Comparison of ENCODE assay signal across 18 cellular contexts in genomic region chr1:220492671-220493070, GRCh38. TPM values are rescaled to one million over a fixed set of nuclear protein-coding genes. Genes with fewer than 3 reads are reported as not detected.
DNase-seq lines count a peak whose midpoint lies in the region; ATAC-seq and TF ChIP-seq lines count a peak whose summit lies in the region.
"Had no signal": no experiment of that assay in that cellular context is flagged by ENCODE, and none has a peak within 500 bp of the region (broad histone marks: within the 10 kb centered on the region; RNA-seq: fewer than 3 reads in every experiment).

No MANE protein-coding gene starts in this region.

- no peaks in the 10 kb centered on the region for H3F3A ChIP-seq in GM23338 (replicated peaks; ENCODE audit: low read depth)

- H3K27me3 ChIP-seq in GM23338 (ENCODE audit: insufficient read depth) = no peaks in the 10 kb centered on the region
- no peaks in the 10 kb centered on the region for H3K27me3 ChIP-seq in WERI-Rb-1 (ENCODE audit: insufficient read depth, low read depth, severe bottlenecking)
- H3K27me3 ChIP-seq in esophagus muscularis mucosa = no peaks in the 10 kb centered on the region
- no peaks in the 10 kb centered on the region for H3K27me3 ChIP-seq in mesendoderm (ENCODE audit: insufficient read depth, low read length, poor library complexity)
- H3K27me3 ChIP-seq: BLaER1 treated with 17β-estradiol and CSF1 and Interleukin-3, amounts not matched to agents 10 nM and 100 nM had no signal

- no peak for ATAC-seq in GM23338
- ATAC-seq: A549; CD8-positive, alpha-beta T cell had no signal

- H2BK120ac ChIP-seq in mesendoderm (ENCODE audit: low read depth, low read length) = no peak overlapping the region

- H3K4ac ChIP-seq in mesendoderm (ENCODE audit: low read depth, low read length) = no peak overlapping the region

- H3K9me3 ChIP-seq in WERI-Rb-1 (ENCODE audit: severe bottlenecking) (no peaks in the 10 kb centered on the region), esophagus muscularis mucosa (no peaks in the 10 kb centered on the region)
- H3K9me3 ChIP-seq: A549; BLaER1 treated with 17β-estradiol and CSF1 and Interleukin-3, amounts not matched to agents 10 nM and 100 nM; Caco-2 had no signal

- H3K4me3 ChIP-seq in GM23338 = no peak overlapping the region
- no peak overlapping the region for H3K4me3 ChIP-seq in WERI-Rb-1 (ENCODE audit: low read depth, low read length)
- no peak overlapping the region for H3K4me3 ChIP-seq in esophagus muscularis mucosa
- no peak overlapping the region for H3K4me3 ChIP-seq in mesendoderm (ENCODE audit: low read length)
- H3K4me3 ChIP-seq: A549; BLaER1 treated with 17β-estradiol and CSF1 and Interleukin-3, amounts not matched to agents 10 nM and 100 nM had no signal

- no peak overlapping the region for H3K56ac ChIP-seq in mesendoderm (ENCODE audit: low read length)

- no peaks in the 10 kb centered on the region for H4K20me1 ChIP-seq in GM23338 (replicated peaks; ENCODE audit: insufficient read depth)
- H4K20me1 ChIP-seq: BLaER1 treated with 17β-estradiol and CSF1 and Interleukin-3, amounts not matched to agents 10 nM and 100 nM had no signal

- H3K9me2 ChIP-seq in GM23338 (ENCODE audit: insufficient read depth) = no peaks in the 10 kb centered on the region

- no peak for TF ChIP-seq EP300 in esophagus muscularis mucosa (IDR thresholded peaks at IDR 0.05)

- peaks cover under 1% of the 10 kb centered on the region; the same call in 1 of the 3 replicates for H3K4me1 Mint-ChIP-seq in GM23338
- H3K4me1 Mint-ChIP-seq: B cell had no signal

- no peaks in the 10 kb centered on the region for H3K36me3 ChIP-seq in GM23338 (ENCODE audit: insufficient read depth)
- H3K36me3 ChIP-seq in WERI-Rb-1 = no peaks in the 10 kb centered on the region
- H3K36me3 ChIP-seq in esophagus muscularis mucosa = no peaks in the 10 kb centered on the region
- no peaks in the 10 kb centered on the region for H3K36me3 ChIP-seq in mesendoderm (ENCODE audit: control insufficient read depth, insufficient read depth, low read length)
- H3K36me3 ChIP-seq: BLaER1 treated with 17β-estradiol and CSF1 and Interleukin-3, amounts not matched to agents 10 nM and 100 nM had no signal

- no peak overlapping the region for H2BK15ac ChIP-seq in mesendoderm (replicated peaks; ENCODE audit: low read depth)

- DNase-seq in GM23338 (ENCODE audit: low spot score) (no peak), WERI-Rb-1 (peak; percentile 50), esophagus muscularis mucosa (ENCODE audit: extremely low spot score) (peak; percentile 39), dermis blood vessel endothelial cell (no peak), KBM-7 (no peak), mesendoderm (no peak)
- DNase-seq: AML-193; Caco-2; Calu3; CD4-positive, alpha-beta T cell; CD8-positive, alpha-beta T cell; DMS79 treated with DMSO at 0.1 percent for 48 hours; GF-D8 had no signal

- intact Hi-C loops in esophagus muscularis mucosa (cut with DNase I) = no loop called here

- H3K27ac Mint-ChIP-seq in GM23338 = no peak overlapping the region
- H3K27ac Mint-ChIP-seq: B cell; CD4-positive, alpha-beta T cell; CD8-positive, alpha-beta T cell had no signal

- no peak overlapping the region for H2AK5ac ChIP-seq in mesendoderm (ENCODE audit: low read length)

- TF ChIP-seq CTCF in GM23338 (conservative IDR thresholded peaks at IDR 0.05; ENCODE audit: low read depth in 2 of 2) (no peak), WERI-Rb-1 (IDR thresholded peaks at IDR 0.05; ENCODE audit: low read depth, low read length) (no peak), esophagus muscularis mucosa (IDR thresholded peaks at IDR 0.05) (no peak)

- H3K27ac ChIP-seq in GM23338 (ENCODE audit: low read depth) = no peak overlapping the region
- peak overlapping the region; percentile 77 for H3K27ac ChIP-seq in WERI-Rb-1
- no peak overlapping the region for H3K27ac ChIP-seq in esophagus muscularis mucosa (replicated peaks in 1 of 4)
- H3K27ac ChIP-seq in mesendoderm (ENCODE audit: low read depth, low read length) = no peak overlapping the region
- H3K27ac ChIP-seq: 22Rv1; A549; BLaER1 treated with 17β-estradiol and CSF1 and Interleukin-3, amounts not matched to agents 10 nM and 100 nM; C4-2B had no signal

- no peak overlapping the region for H3K18ac ChIP-seq in mesendoderm (ENCODE audit: low read length)

- peaks cover 2% of the 10 kb centered on the region for H3K27me3 Mint-ChIP-seq in GM23338 (ENCODE audit: insufficient read depth, low read depth, poor library complexity)

- in situ Hi-C loops in KBM-7 (cut with MboI; ENCODE audit: low pct_unique_long_range_greater_than_20kb, low sequenced_read_pairs) = no loop called here

- no peak overlapping the region for H4K8ac ChIP-seq in mesendoderm (ENCODE audit: low read depth, low read length)

- no peaks in the 10 kb centered on the region for H3K9me3 Mint-ChIP-seq in GM23338
- H3K9me3 Mint-ChIP-seq: CD4-positive, alpha-beta T cell; CD8-positive, alpha-beta T cell had no signal

- no peaks in the 10 kb centered on the region for H3K36me3 Mint-ChIP-seq in GM23338 (ENCODE audit: low read depth)
- H3K36me3 Mint-ChIP-seq: CD8-positive, alpha-beta T cell had no signal

- H4K5ac ChIP-seq in mesendoderm (ENCODE audit: low read length) = no peak overlapping the region

- no peak overlapping the region for H3K4me2 ChIP-seq in GM23338
- H3K4me2 ChIP-seq in mesendoderm (ENCODE audit: low read length) = no peak overlapping the region
- H3K4me2 ChIP-seq: A549; BLaER1 treated with 17β-estradiol and CSF1 and Interleukin-3, amounts not matched to agents 10 nM and 100 nM had no signal

- no peak overlapping the region for H3K23ac ChIP-seq in mesendoderm (ENCODE audit: low read length)

- H2AFZ ChIP-seq in GM23338 = 0 out of 2 replicates have a peak overlapping the region, but pooled peaks have one; percentile 28

- no peak overlapping the region for H2BK5ac ChIP-seq in mesendoderm (ENCODE audit: low read length)

- TF ChIP-seq POLR2A in esophagus muscularis mucosa (IDR thresholded peaks at IDR 0.05; ENCODE audit: low read depth) = no peak

- no peak overlapping the region for H3K9ac ChIP-seq in mesendoderm (ENCODE audit: low read length)
- H3K9ac ChIP-seq: BLaER1 treated with 17β-estradiol and CSF1 and Interleukin-3, amounts not matched to agents 10 nM and 100 nM had no signal

- no peaks in the 10 kb centered on the region for H3K79me1 ChIP-seq in mesendoderm (ENCODE audit: low read length)

- H3K4me1 ChIP-seq in GM23338 (ENCODE audit: insufficient read depth) = no peaks in the 10 kb centered on the region
- H3K4me1 ChIP-seq in esophagus muscularis mucosa = no peaks in the 10 kb centered on the region
- peaks cover 2% of the 10 kb centered on the region for H3K4me1 ChIP-seq in mesendoderm (ENCODE audit: control insufficient read depth, low read depth, low read length)
- H3K4me1 ChIP-seq: A549, Caco-2 had no signal

- WGBS in esophagus muscularis mucosa = 40% methylated on average over 1 of the region's 1 CpG
- no CpG with 5 or more reads among the region's 1 CpG for WGBS in mesendoderm (ENCODE audit: extremely low coverage, insufficient coverage, low lambda C conversion rate)

- no peak overlapping the region for H3K4me3 Mint-ChIP-seq in GM23338
- H3K4me3 Mint-ChIP-seq: B cell; CD4-positive, alpha-beta T cell; CD8-positive, alpha-beta T cell had no signal

- H3K79me2 ChIP-seq in GM23338 (replicated peaks; ENCODE audit: insufficient read depth) (no peaks in the 10 kb centered on the region), mesendoderm (ENCODE audit: control insufficient read depth, insufficient read depth, low read length) (no peaks in the 10 kb centered on the region)

TF ChIP-seq in GM23338, 12 proteins besides CTCF, POLR2A, EP300 and RAD21:
- TF ChIP-seq CREB1 (CRISPR knock-in tag; IDR thresholded peaks at IDR 0.05; ENCODE audit: low read depth) = no peak
- no peak for TF ChIP-seq STAT1 (IDR thresholded peaks at IDR 0.05; ENCODE audit: unreplicated experiment)
- no peak for TF ChIP-seq EZH2 (IDR thresholded peaks at IDR 0.05; ENCODE audit: low read depth, unreplicated experiment)
- no peak for TF ChIP-seq POLR2AphosphoS5 (IDR thresholded peaks at IDR 0.05; ENCODE audit: low read depth)
TF ChIP-seq in GM23338: peak in this region for 0.

RNA-seq across cellular contexts. Expression of gene MARK1, which starts 35.3 kb away (rescaled TPM):
- total RNA-seq in GM23338 (2014; rRNA removed; shearing (Covaris generic)) = 13.6 and 13.9 TPM in 2 replicates
- 9.7 and 11.1 TPM in 2 replicates for polyA plus RNA-seq in GM23338 (2016; fragmentation: Nextera tagmentation; extraction: Ambion mirVana)
- 10 to 100 TPM; 16.7 to 24.4 (median 17.6) TPM for total RNA-seq in esophagus muscularis mucosa
- total RNA-seq in dermis blood vessel endothelial cell = 1.7 and 2.3 TPM in 2 replicates
- polyA plus RNA-seq in mesendoderm (2013, experiment 1 of 2) = 10.8 TPM
- polyA plus RNA-seq in mesendoderm (2013, experiment 2 of 2) = 12.0 TPM
- total RNA-seq: CD4-positive, alpha-beta T cell; CD8-positive, alpha-beta T cell had no signal

Comparison
In these comparisons a context has a peak if more than half of its experiments do, and no peak if none do; other contexts are left out.
1. DNase-seq: peak in WERI-Rb-1 (single experiment) and esophagus muscularis mucosa (single experiment); none in GM23338 (single experiment), dermis blood vessel endothelial cell (single experiment), KBM-7 (single experiment) and mesendoderm (single experiment).